Comparison of ENCODE assay signal across 17 cellular contexts in the genomic region with DNA sequence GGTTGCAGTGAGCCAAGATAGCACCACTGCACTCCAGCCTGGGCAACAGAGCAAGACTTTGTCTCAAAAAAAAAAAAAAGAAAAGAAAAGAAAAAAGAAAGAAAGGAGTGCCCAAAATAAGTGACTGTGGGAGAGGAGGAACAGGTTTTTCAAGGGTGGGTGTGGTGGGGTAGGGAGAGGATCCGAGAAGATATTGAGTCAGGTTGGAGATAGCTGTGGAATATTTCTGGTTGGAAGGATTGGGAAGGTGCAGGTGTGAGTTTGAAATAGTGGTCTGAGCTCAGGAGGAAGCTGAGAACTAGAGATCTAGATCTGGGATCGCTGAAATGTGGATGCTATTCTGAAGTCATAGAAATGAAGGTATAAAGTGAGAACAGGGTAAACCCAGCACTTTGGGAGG. TPM values are rescaled to one million over a fixed set of nuclear protein-coding genes. Genes with fewer than 3 reads are reported as not detected.
DNase-seq lines count a peak whose midpoint lies in the region; ATAC-seq, FAIRE-seq and TF ChIP-seq lines count a peak whose summit lies in the region.
"Had no signal": no experiment of that assay in that cellular context is flagged by ENCODE, and none has a peak within 500 bp of the region (broad histone marks: within the 10 kb centered on the region; RNA-seq: fewer than 3 reads in every experiment).

No MANE protein-coding gene starts in this region.

- peak overlapping the region; percentile 16 for H3K4me3 Mint-ChIP-seq in activated naive CD4-positive, alpha-beta T cell treated with anti-CD3 and anti-CD28 coated beads, Interleukin-2, amount 50 U/mL, for 24 hours
- no peak overlapping the region for H3K4me3 Mint-ChIP-seq in activated CD4-positive, alpha-beta memory T cell treated with anti-CD3 and anti-CD28 coated beads, Interleukin-2, amount 10 ng/mL, durations not matched to agents 7 days and 5 days
- H3K4me3 Mint-ChIP-seq: WTC11 had no signal

- H3K27ac ChIP-seq in esophagus squamous epithelium (peak overlapping the region; percentile 7 to 97 (median 95)), thyroid gland (peak overlapping the region; percentile 32 to 78 (median 67))
- H3K27ac ChIP-seq: ovary, SJSA1 had no signal

- no peaks in the 10 kb centered on the region for H3K9me3 ChIP-seq in esophagus squamous epithelium
- no peaks in the 10 kb centered on the region for H3K9me3 ChIP-seq in thyroid gland
- H3K9me3 ChIP-seq: esophagus muscularis mucosa, ovary, SJSA1, uterus had no signal

- peak overlapping the region; percentile 43 for H3K27ac Mint-ChIP-seq in activated naive CD4-positive, alpha-beta T cell treated with anti-CD3 and anti-CD28 coated beads, Interleukin-2, amount 50 U/mL, for 24 hours
- H3K27ac Mint-ChIP-seq in activated CD4-positive, alpha-beta memory T cell treated with anti-CD3 and anti-CD28 coated beads, Interleukin-2, amount 10 ng/mL, durations not matched to agents 7 days and 5 days = peak overlapping the region; percentile 69

- ATAC-seq in HG02885 (IDR thresholded peaks at IDR 0.05; ENCODE audit: poor library complexity, unreplicated experiment) = no peak
- ATAC-seq: WTC11 had no signal

- FAIRE-seq in urothelium cell line (lab: Jason Lieb, UNC) = no peak

- H3K27me3 ChIP-seq in esophagus squamous epithelium = no peaks in the 10 kb centered on the region
- H3K27me3 ChIP-seq in thyroid gland = no peaks in the 10 kb centered on the region
- H3K27me3 ChIP-seq: esophagus muscularis mucosa, ovary, SJSA1, uterus had no signal

- intact Hi-C loops in esophagus squamous epithelium (cut with DNase I) (no loop called here), thyroid gland (cut with DNase I) (no loop called here)

- H3K36me3 Mint-ChIP-seq in activated naive CD4-positive, alpha-beta T cell treated with anti-CD3 and anti-CD28 coated beads, Interleukin-2, amount 50 U/mL, for 24 hours = peaks cover 9% of the 10 kb centered on the region
- peaks cover 51% of the 10 kb centered on the region for H3K36me3 Mint-ChIP-seq in activated CD4-positive, alpha-beta memory T cell treated with anti-CD3 and anti-CD28 coated beads, Interleukin-2, amount 10 ng/mL, durations not matched to agents 7 days and 5 days (ENCODE audit: low read depth)

- TF ChIP-seq CTCF in esophagus squamous epithelium (IDR thresholded peaks at IDR 0.05) (no peak), thyroid gland (IDR thresholded peaks at IDR 0.05) (no peak)

- CTCF ChIA-PET in activated CD4-positive, alpha-beta memory T cell treated with anti-CD3 and anti-CD28 coated beads, Interleukin-2, amount 10 ng/mL, durations not matched to agents 7 days and 5 days (lab: Charles Lee) = interaction anchor here (0.6 to 1.2 kb wide), 3 partner anchors 9 to 97 kb away, joined by 3 to 4 read pairs (median 3); no protein-coding TSS in a partner anchor

- DNase-seq in activated naive CD4-positive, alpha-beta T cell treated with Interleukin-2 at 50 U/mL for 16 hours = no peak
- DNase-seq in activated CD4-positive, alpha-beta memory T cell treated with anti-CD3 and anti-CD28 coated beads, Interleukin-2, amount 10 ng/mL, durations not matched to agents 7 days and 5 days = no peak
- no peak for DNase-seq in esophagus squamous epithelium (lab: John Stamatoyannopoulos, UW)
- no peak for DNase-seq in thyroid gland
- DNase-seq in NCI-H345 (lab: John Stamatoyannopoulos, UW) = no peak
- no peak for DNase-seq in urothelium cell line (ENCODE audit: low spot score)
- DNase-seq: central memory CD4-positive, alpha-beta T cell; NCI-H2081; ovary; uterus had no signal

- WGBS in esophagus squamous epithelium, 2 donors = 61 to 70% methylated on average over 2 of the region's 2 CpGs
- 72 to 78% methylated on average over 2 of the region's 2 CpGs for WGBS in thyroid gland, 2 donors

- POLR2A ChIA-PET in activated CD4-positive, alpha-beta memory T cell treated with anti-CD3 and anti-CD28 coated beads, Interleukin-2, amount 10 ng/mL, durations not matched to agents 7 days and 5 days (lab: Charles Lee) = interaction anchor here (1.4 to 2.0 kb wide), 2 partner anchors 8 to 41 kb away, joined by 4 to 6 read pairs; partner anchors contain the start of genes FAM219B and SCAMP2

- H3K36me3 ChIP-seq in esophagus squamous epithelium (peaks cover 0 to 10% (median 0%) of the 10 kb centered on the region in 3 donors), thyroid gland (no peaks in the 10 kb centered on the region)
- H3K36me3 ChIP-seq: ovary, uterus had no signal

- TF ChIP-seq POLR2A in esophagus squamous epithelium (IDR thresholded peaks at IDR 0.05) (no peak), thyroid gland (IDR thresholded peaks at IDR 0.05) (no peak)

- no peaks in the 10 kb centered on the region for H3K9me3 Mint-ChIP-seq in activated naive CD4-positive, alpha-beta T cell treated with anti-CD3 and anti-CD28 coated beads, Interleukin-2, amount 50 U/mL, for 24 hours
- no peaks in the 10 kb centered on the region for H3K9me3 Mint-ChIP-seq in activated CD4-positive, alpha-beta memory T cell treated with anti-CD3 and anti-CD28 coated beads, Interleukin-2, amount 10 ng/mL, durations not matched to agents 7 days and 5 days

- H3K27me3 Mint-ChIP-seq in activated naive CD4-positive, alpha-beta T cell treated with anti-CD3 and anti-CD28 coated beads, Interleukin-2, amount 50 U/mL, for 24 hours = no peaks in the 10 kb centered on the region
- H3K27me3 Mint-ChIP-seq in activated CD4-positive, alpha-beta memory T cell treated with anti-CD3 and anti-CD28 coated beads, Interleukin-2, amount 10 ng/mL, durations not matched to agents 7 days and 5 days = no peaks in the 10 kb centered on the region

- H3K4me1 ChIP-seq in esophagus squamous epithelium (peaks cover 61 to 76% (median 67%) of the 10 kb centered on the region in 3 donors), thyroid gland (peaks cover 30 to 69% of the 10 kb centered on the region in 2 donors)
- H3K4me1 ChIP-seq: SJSA1 had no signal

- peaks cover 72% of the 10 kb centered on the region for H3K4me1 Mint-ChIP-seq in activated naive CD4-positive, alpha-beta T cell treated with anti-CD3 and anti-CD28 coated beads, Interleukin-2, amount 50 U/mL, for 24 hours
- H3K4me1 Mint-ChIP-seq in activated CD4-positive, alpha-beta memory T cell treated with anti-CD3 and anti-CD28 coated beads, Interleukin-2, amount 10 ng/mL, durations not matched to agents 7 days and 5 days = peaks cover 74% of the 10 kb centered on the region

- no peak overlapping the region for H3K4me3 ChIP-seq in esophagus squamous epithelium
- H3K4me3 ChIP-seq in thyroid gland (replicated peaks in 1 of 3) = no peak overlapping the region
- H3K4me3 ChIP-seq: esophagus muscularis mucosa, ovary, SJSA1, uterus had no signal

RNA-seq across cellular contexts. Expression of gene SCAMP2, which starts 7.8 kb away (rescaled TPM):
- 100 to 1,000 TPM; 144 to 156 TPM for total RNA-seq in activated CD4-positive, alpha-beta memory T cell treated with anti-CD3 and anti-CD28 coated beads, Interleukin-2, amount 10 ng/mL, durations not matched to agents 7 days and 5 days
- 100 to 1,000 TPM in 1 of 4 donors, 10 to 100 TPM in 3; 65.8 to 131 (median 88.7) TPM for total RNA-seq in esophagus squamous epithelium
- 100 to 1,000 TPM in 2 of 4 donors, 10 to 100 TPM in 2; 59.3 to 129 (median 104) TPM for total RNA-seq in thyroid gland

RNA-seq across cellular contexts. Expression of gene ULK3, which starts 22.4 kb away (rescaled TPM):
- 10 to 100 TPM; 74.9 to 84.2 TPM for total RNA-seq in activated CD4-positive, alpha-beta memory T cell treated with anti-CD3 and anti-CD28 coated beads, Interleukin-2, amount 10 ng/mL, durations not matched to agents 7 days and 5 days
- total RNA-seq in esophagus squamous epithelium (100 to 1,000 TPM in 1 of 4 donors, 10 to 100 TPM in 3; 53.3 to 113 (median 60.9) TPM), thyroid gland (10 to 100 TPM; 40.9 to 91.1 (median 74.7) TPM)

RNA-seq across cellular contexts. Expression of gene MPI, which starts 24.5 kb away (rescaled TPM):
- 10 to 100 TPM; 82.8 to 92.9 TPM for total RNA-seq in activated CD4-positive, alpha-beta memory T cell treated with anti-CD3 and anti-CD28 coated beads, Interleukin-2, amount 10 ng/mL, durations not matched to agents 7 days and 5 days
- total RNA-seq in esophagus squamous epithelium (10 to 100 TPM; 26.5 to 51.9 (median 47.9) TPM), thyroid gland (10 to 100 TPM; 72.2 to 91.1 (median 88.5) TPM)

RNA-seq across cellular contexts. Expression of gene CPLX3, which starts 38.9 kb away (rescaled TPM):
- total RNA-seq in activated CD4-positive, alpha-beta memory T cell treated with anti-CD3 and anti-CD28 coated beads, Interleukin-2, amount 10 ng/mL, durations not matched to agents 7 days and 5 days = under 1 TPM in 1 of 2 experiments, not detected in 1; 0.18 TPM
- total RNA-seq in esophagus squamous epithelium (under 1 TPM in 1 of 4 donors, not detected in 3; 0.11 TPM), thyroid gland (not detected)
- total RNA-seq: LHCN-M2, liver, ovary, SJSA1, uterus had no signal

RNA-seq across cellular contexts. Expression of gene FAM219B, which starts 41.3 kb away (rescaled TPM):
- 100 to 1,000 TPM; 103 to 116 TPM for total RNA-seq in activated CD4-positive, alpha-beta memory T cell treated with anti-CD3 and anti-CD28 coated beads, Interleukin-2, amount 10 ng/mL, durations not matched to agents 7 days and 5 days
- total RNA-seq in esophagus squamous epithelium = 10 to 100 TPM; 29.3 to 71.8 (median 45.4) TPM
- total RNA-seq in thyroid gland = 100 to 1,000 TPM in 1 of 4 donors, 10 to 100 TPM in 3; 72.1 to 136 (median 88.2) TPM
